In genomic region chr1:93847811-93848288, GRCh38 we compare ENCODE assay signal across 8 cellular contexts. TPM values are rescaled to one million over a fixed set of nuclear protein-coding genes. Genes with fewer than 3 reads are reported as not detected.
A peak's percentile ranks its signal among the peaks of the same experiment; 100 is the strongest.
DNase-seq lines count a peak whose midpoint lies in the region; ATAC-seq and TF ChIP-seq lines count a peak whose summit lies in the region.

No MANE protein-coding gene starts in this region.

- no peaks in the 10 kb centered on the region for H3K9me3 ChIP-seq in mononuclear cell (ENCODE audit: low read depth, low read length)

- H3K4me3 ChIP-seq in BJ (ENCODE audit: low read depth, low read length), result peak overlapping the region; percentile 84
- peak overlapping the region; percentile 81 for H3K4me3 ChIP-seq in mononuclear cell (ENCODE audit: low read length)

- no peak for DNase-seq in BJ (ENCODE audit: low read depth)
- DNase-seq in GM19240 (ENCODE audit: insufficient read length, low spot score), result peak; percentile 21
- DNase-seq in NCI-H82 (lab: John Stamatoyannopoulos, UW), result peak; percentile 87
- DNase-seq in activated CD8-positive, alpha-beta memory T cell treated with anti-CD3 and anti-CD28 coated beads, Interleukin-2, amount 10 ng/mL, durations not matched to agents 7 days and 5 days, result peak; percentile 78
- DNase-seq in endothelial cell (ENCODE audit: low spot score), result peak; percentile 59
- peak; percentile 34 to 53 for DNase-seq in stimulated activated CD8-positive, alpha-beta memory T cell treated with anti-CD3 and anti-CD28 coated beads, Interleukin-4, amount 100 ng/mL, for 1 hour (ENCODE audit: low read depth in 2 of 2, low spot score in 1 of 2)

- H3K27me3 ChIP-seq in BJ (ENCODE audit: control insufficient read depth, insufficient read depth, low read length), result no peaks in the 10 kb centered on the region
- no peaks in the 10 kb centered on the region for H3K27me3 ChIP-seq in mononuclear cell (ENCODE audit: insufficient read depth, low read length)

- H3K36me3 ChIP-seq in BJ (ENCODE audit: control insufficient read depth, insufficient read depth, low read length), result no peaks in the 10 kb centered on the region

- H3K27ac Mint-ChIP-seq in activated CD8-positive, alpha-beta memory T cell treated with anti-CD3 and anti-CD28 coated beads, Interleukin-2, amount 10 ng/mL, durations not matched to agents 7 days and 5 days, result peak overlapping the region; percentile 93
- peak overlapping the region; percentile 90 for H3K27ac Mint-ChIP-seq in endothelial cell (ENCODE audit: unreplicated experiment)

- POLR2A ChIA-PET in BJ (lab: Charles Lee), result interaction anchor here (0.7 kb wide), 1 partner anchor 62 kb away, joined by 12 read pairs; the partner anchor contains the start of gene GCLM

- peaks cover 3% of the 10 kb centered on the region for H3K9me3 Mint-ChIP-seq in activated CD8-positive, alpha-beta memory T cell treated with anti-CD3 and anti-CD28 coated beads, Interleukin-2, amount 10 ng/mL, durations not matched to agents 7 days and 5 days (ENCODE audit: low read depth)
- H3K9me3 Mint-ChIP-seq in endothelial cell (ENCODE audit: unreplicated experiment), result peaks cover 4% of the 10 kb centered on the region

- peak; percentile 28 for ATAC-seq in HG03457 (IDR thresholded peaks at IDR 0.05; ENCODE audit: unreplicated experiment)
- ATAC-seq in activated CD8-positive, alpha-beta memory T cell treated with anti-CD3 and anti-CD28 coated beads, Interleukin-2, amount 10 ng/mL, durations not matched to agents 7 days and 5 days, result peak; percentile 27

- peaks cover 3% of the 10 kb centered on the region for H3K27me3 Mint-ChIP-seq in activated CD8-positive, alpha-beta memory T cell treated with anti-CD3 and anti-CD28 coated beads, Interleukin-2, amount 10 ng/mL, durations not matched to agents 7 days and 5 days
- peaks cover 16% of the 10 kb centered on the region for H3K27me3 Mint-ChIP-seq in endothelial cell (ENCODE audit: unreplicated experiment)

- peak overlapping the region; percentile 88 for H3K4me3 Mint-ChIP-seq in activated CD8-positive, alpha-beta memory T cell treated with anti-CD3 and anti-CD28 coated beads, Interleukin-2, amount 10 ng/mL, durations not matched to agents 7 days and 5 days
- H3K4me3 Mint-ChIP-seq in endothelial cell (ENCODE audit: unreplicated experiment), result peak overlapping the region; percentile 94

- no peaks in the 10 kb centered on the region for H3K36me3 Mint-ChIP-seq in activated CD8-positive, alpha-beta memory T cell treated with anti-CD3 and anti-CD28 coated beads, Interleukin-2, amount 10 ng/mL, durations not matched to agents 7 days and 5 days
- H3K36me3 Mint-ChIP-seq in endothelial cell (ENCODE audit: low read depth, unreplicated experiment), result peaks cover 9% of the 10 kb centered on the region

- peaks cover 19% of the 10 kb centered on the region for H3K4me1 Mint-ChIP-seq in activated CD8-positive, alpha-beta memory T cell treated with anti-CD3 and anti-CD28 coated beads, Interleukin-2, amount 10 ng/mL, durations not matched to agents 7 days and 5 days
- peaks cover 18% of the 10 kb centered on the region for H3K4me1 Mint-ChIP-seq in endothelial cell (ENCODE audit: unreplicated experiment)

- H3K4me1 ChIP-seq in mononuclear cell (ENCODE audit: insufficient read depth, low read length), result peaks cover 27% of the 10 kb centered on the region

- TF ChIP-seq CTCF in BJ (IDR thresholded peaks at IDR 0.05; ENCODE audit: insufficient read depth, low read depth, low read length) (no peak), endothelial cell (IDR thresholded peaks at IDR 0.05; ENCODE audit: unreplicated experiment) (no peak)

- CTCF ChIA-PET in BJ (lab: Yijun Ruan, JAX), result interaction anchor here (0.9 to 2.1 kb wide), 4 partner anchors 400 to 544 kb away, joined by 3 to 8 read pairs (median 4); partner anchors contain the start of gene FNBP1L
- CTCF ChIA-PET in activated CD8-positive, alpha-beta memory T cell treated with anti-CD3 and anti-CD28 coated beads, Interleukin-2, amount 10 ng/mL, durations not matched to agents 7 days and 5 days (lab: Charles Lee), result interaction anchor here (0.6 to 2.2 kb wide), 4 partner anchors 34 to 570 kb away, joined by 4 to 9 read pairs (median 5); partner anchors contain the start of gene GCLM

RNA-seq across cellular contexts. Expression of gene DNTTIP2, which starts 31.2 kb away (rescaled TPM):
- 10.4 and 16.7 TPM in 2 replicates for polyA plus RNA-seq in BJ (2011; rRNA removed)
- polyA minus RNA-seq in BJ (2011; rRNA and poly(A)+ RNA removed), result 11.3 and 12.2 TPM in 2 replicates
- 10 to 100 TPM; 60.8 to 74.5 TPM for total RNA-seq in activated CD8-positive, alpha-beta memory T cell treated with anti-CD3 and anti-CD28 coated beads, Interleukin-2, amount 10 ng/mL, durations not matched to agents 7 days and 5 days
- 61.8 TPM for total RNA-seq in endothelial cell (ENCODE audit: unreplicated experiment)
- 83.4 TPM for total RNA-seq in mononuclear cell
